26 cellular contexts compared by ENCODE assay signal in genomic region chr2:107072150-107072940, GRCh38.
DNase-seq lines count a peak whose midpoint lies in the region; ATAC-seq and TF ChIP-seq lines count a peak whose summit lies in the region.
"Had no signal": no experiment of that assay in that cellular context is flagged by ENCODE, and none has a peak within 500 bp of the region (broad histone marks: within the 10 kb centered on the region; RNA-seq: fewer than 3 reads in every experiment).

No MANE protein-coding gene starts in this region.

- H3F3A ChIP-seq in SK-N-SH (replicated peaks; ENCODE audit: insufficient read depth), result no peaks in the 10 kb centered on the region

- ATAC-seq in SK-N-SH treated with all-trans-retinoic acid at 6 μM for 48 hours, result no peak
- ATAC-seq in activated T-cell treated with anti-CD3 and anti-CD28 coated beads, Interleukin-2, amount 50 U/mL, for 4 hours, result no peak
- ATAC-seq in HG02970 (IDR thresholded peaks at IDR 0.05; ENCODE audit: low FRiP score, unreplicated experiment), result no peak
- ATAC-seq: right cardiac atrium had no signal

- no peak for TF ChIP-seq EP300 in SK-N-SH (IDR thresholded peaks at IDR 0.05; ENCODE audit: borderline replicate concordance in 1 of 2, low read depth in 1 of 2, low read length in 1 of 2)
- no peak for TF ChIP-seq EP300 in suprapubic skin (IDR thresholded peaks at IDR 0.05)

- no peak overlapping the region for H3K4me2 ChIP-seq in SK-N-SH

- no peaks in the 10 kb centered on the region for H4K20me1 ChIP-seq in SK-N-SH (ENCODE audit: insufficient read depth)

- no peak for DNase-seq in SK-N-SH
- DNase-seq in adipocyte (ENCODE audit: low read depth), result peak; percentile 47
- peak; percentile 16 for DNase-seq in fibroblast of villous mesenchyme (ENCODE audit: low read depth)
- no peak for DNase-seq in D341Med (ENCODE audit: low spot score)
- no peak for DNase-seq in activated T-cell treated with anti-CD3 and anti-CD28 coated beads, Interleukin-2, amount 50 U/mL, for 4 hours
- no peak for DNase-seq in suprapubic skin (ENCODE audit: low spot score in 2 of 2)
- DNase-seq: activated CD4-positive, alpha-beta T cell treated with anti-CD3 and anti-CD28 coated beads, Interleukin-2, amount 10 ng/mL, durations not matched to agents 7 days and 5 days; activated CD8-positive, alpha-beta memory T cell treated with anti-CD3 and anti-CD28 coated beads, Interleukin-2, amount 50 U/mL, for 4 hours; activated gamma-delta T cell; adrenal gland; central memory CD4-positive, alpha-beta T cell; COR-L47; glutamatergic neuron; MV-4-11; NCI-H187; NCI-H345; nucleus accumbens; right cardiac atrium; RPMI8226; stimulated activated naive B cell treated with anti-CD40 and anti-IgM and Interleukin-4, amounts not matched to agents 10 μg/mL and 1 μg/mL and 100 μg/mL, for 72 hours; SW 1271; tibial artery had no signal

- TF ChIP-seq RAD21 in SK-N-SH (IDR thresholded peaks at IDR 0.05; ENCODE audit: low read length), result no peak

- H3K27me3 Mint-ChIP-seq in activated T-cell treated with anti-CD3 and anti-CD28 coated beads, Interleukin-2, amount 50 U/mL, for 4 hours (ENCODE audit: low read depth), result no peaks in the 10 kb centered on the region
- H3K27me3 Mint-ChIP-seq: activated CD4-positive, alpha-beta T cell treated with anti-CD3 and anti-CD28 coated beads, Interleukin-2, amount 10 ng/mL, durations not matched to agents 7 days and 5 days; stimulated activated naive B cell treated with anti-CD40 and anti-IgM and Interleukin-4, amounts not matched to agents 10 μg/mL and 1 μg/mL and 100 μg/mL, for 72 hours had no signal

- peak overlapping the region; percentile 51; the same call in 1 of the 2 replicates for H2AFZ ChIP-seq in SK-N-SH (ENCODE audit: low read depth)

- H3K4me3 ChIP-seq in SK-N-SH (ENCODE audit: low read depth in 2 of 2, low read length in 1 of 2), result no peak overlapping the region
- H3K4me3 ChIP-seq in adipocyte (ENCODE audit: low read length), result no peak overlapping the region
- H3K4me3 ChIP-seq in fibroblast of villous mesenchyme (ENCODE audit: low read depth, low read length), result no peak overlapping the region
- H3K4me3 ChIP-seq in suprapubic skin, result no peak overlapping the region
- H3K4me3 ChIP-seq: adrenal gland, esophagus muscularis mucosa, tibial artery had no signal

- no peak for TF ChIP-seq CTCF in SK-N-SH (IDR thresholded peaks at IDR 0.05)
- no peak for TF ChIP-seq CTCF in fibroblast of villous mesenchyme (IDR thresholded peaks at IDR 0.05; ENCODE audit: insufficient read depth, low read depth, low read length)
- no peak for TF ChIP-seq CTCF in suprapubic skin (IDR thresholded peaks at IDR 0.05)

- H3K9ac ChIP-seq in SK-N-SH, result no peak overlapping the region
- no peak overlapping the region for H3K9ac ChIP-seq in adipocyte (ENCODE audit: low read length)

- 54% methylated on average over 6 of the region's 6 CpGs for WGBS in SK-N-SH (ENCODE audit: low lambda C conversion rate)
- WGBS in suprapubic skin, result 42% methylated on average over 6 of the region's 6 CpGs

- H3K27me3 ChIP-seq in SK-N-SH (ENCODE audit: insufficient read depth), result no peaks in the 10 kb centered on the region
- no peaks in the 10 kb centered on the region for H3K27me3 ChIP-seq in adipocyte (replicated peaks; ENCODE audit: control insufficient read depth, insufficient read depth, low read length)
- no peaks in the 10 kb centered on the region for H3K27me3 ChIP-seq in suprapubic skin
- H3K27me3 ChIP-seq: adrenal gland, esophagus muscularis mucosa, tibial artery had no signal

- TF ChIP-seq POLR2A in suprapubic skin (IDR thresholded peaks at IDR 0.05), result no peak

- H3K4me1 Mint-ChIP-seq in activated T-cell treated with anti-CD3 and anti-CD28 coated beads, Interleukin-2, amount 50 U/mL, for 4 hours (ENCODE audit: low read depth), result no peaks in the 10 kb centered on the region
- H3K4me1 Mint-ChIP-seq: stimulated activated naive B cell treated with anti-CD40 and anti-IgM and Interleukin-4, amounts not matched to agents 10 μg/mL and 1 μg/mL and 100 μg/mL, for 72 hours had no signal

- CTCF ChIA-PET in SK-N-SH (lab: Yijun Ruan, JAX), result no interaction called here

- no peak overlapping the region for H3K4me3 Mint-ChIP-seq in activated T-cell treated with anti-CD3 and anti-CD28 coated beads, Interleukin-2, amount 50 U/mL, for 4 hours
- H3K4me3 Mint-ChIP-seq: activated CD4-positive, alpha-beta T cell treated with anti-CD3 and anti-CD28 coated beads, Interleukin-2, amount 10 ng/mL, durations not matched to agents 7 days and 5 days; stimulated activated naive B cell treated with anti-CD40 and anti-IgM and Interleukin-4, amounts not matched to agents 10 μg/mL and 1 μg/mL and 100 μg/mL, for 72 hours had no signal

- H3K79me2 ChIP-seq in SK-N-SH (ENCODE audit: insufficient read depth), result no peaks in the 10 kb centered on the region

- H3K9me3 Mint-ChIP-seq in activated T-cell treated with anti-CD3 and anti-CD28 coated beads, Interleukin-2, amount 50 U/mL, for 4 hours, result no peaks in the 10 kb centered on the region
- H3K9me3 Mint-ChIP-seq: activated CD4-positive, alpha-beta T cell treated with anti-CD3 and anti-CD28 coated beads, Interleukin-2, amount 10 ng/mL, durations not matched to agents 7 days and 5 days; stimulated activated naive B cell treated with anti-CD40 and anti-IgM and Interleukin-4, amounts not matched to agents 10 μg/mL and 1 μg/mL and 100 μg/mL, for 72 hours had no signal

- POLR2A ChIA-PET in SK-N-SH (lab: Yijun Ruan, JAX), result no interaction called here

- H3K4me1 ChIP-seq in SK-N-SH (ENCODE audit: control insufficient read depth in 1 of 2, insufficient read depth in 2 of 2, low read depth in 1 of 2, low read length in 1 of 2) (no peaks in the 10 kb centered on the region; a peak in 1 of 4 replicates), adipocyte (ENCODE audit: control insufficient read depth, insufficient read depth, low read length) (no peaks in the 10 kb centered on the region), suprapubic skin (no peaks in the 10 kb centered on the region)
- H3K4me1 ChIP-seq: adrenal gland had no signal

- no peaks in the 10 kb centered on the region for H3K36me3 ChIP-seq in SK-N-SH (replicated peaks in 1 of 2; ENCODE audit: control insufficient read depth in 1 of 2, insufficient read depth in 2 of 2, low read length in 1 of 2)
- H3K36me3 ChIP-seq in adipocyte (ENCODE audit: control insufficient read depth, insufficient read depth, low read length, severe bottlenecking), result no peaks in the 10 kb centered on the region
- no peaks in the 10 kb centered on the region for H3K36me3 ChIP-seq in suprapubic skin
- H3K36me3 ChIP-seq: adrenal gland, esophagus muscularis mucosa, tibial artery had no signal

- no peaks in the 10 kb centered on the region for H3K36me3 Mint-ChIP-seq in activated T-cell treated with anti-CD3 and anti-CD28 coated beads, Interleukin-2, amount 50 U/mL, for 4 hours (ENCODE audit: insufficient read depth)
- H3K36me3 Mint-ChIP-seq: stimulated activated naive B cell treated with anti-CD40 and anti-IgM and Interleukin-4, amounts not matched to agents 10 μg/mL and 1 μg/mL and 100 μg/mL, for 72 hours had no signal

- H3K9me3 ChIP-seq in SK-N-SH, result no peaks in the 10 kb centered on the region
- H3K9me3 ChIP-seq in adipocyte (ENCODE audit: control insufficient read depth, low read length), result no peaks in the 10 kb centered on the region
- no peaks in the 10 kb centered on the region for H3K9me3 ChIP-seq in suprapubic skin
- H3K9me3 ChIP-seq: adrenal gland, esophagus muscularis mucosa, tibial artery had no signal

- H3K9me2 ChIP-seq in SK-N-SH, result no peaks in the 10 kb centered on the region

- H3K27ac ChIP-seq in SK-N-SH (ENCODE audit: low read depth in 2 of 2, low read length in 1 of 2) (no peak overlapping the region), suprapubic skin (no peak overlapping the region)
- H3K27ac ChIP-seq: 22Rv1, adrenal gland, esophagus muscularis mucosa, tibial artery had no signal

TF ChIP-seq in SK-N-SH, 30 proteins besides CTCF, POLR2A, EP300 and RAD21 (continues in another document):
- TF ChIP-seq GATA2 (CRISPR knock-in tag; IDR thresholded peaks at IDR 0.05) (no peak), USF2 (IDR thresholded peaks at IDR 0.05; ENCODE audit: borderline replicate concordance, low read depth, low read length) (no peak), MXI1 (IDR thresholded peaks at IDR 0.05; ENCODE audit: low read depth, low read length) (no peak), RFX5 (IDR thresholded peaks at IDR 0.05; ENCODE audit: low read length) (no peak), SMC3 (IDR thresholded peaks at IDR 0.05; ENCODE audit: low read depth, low read length) (no peak), TCF12 (IDR thresholded peaks at IDR 0.05) (no peak), RXRA (IDR thresholded peaks at IDR 0.05; ENCODE audit: borderline replicate concordance, low read depth) (no peak), SIN3A (IDR thresholded peaks at IDR 0.05; ENCODE audit: borderline replicate concordance, low read depth, low read length) (no peak), CHD2 (IDR thresholded peaks at IDR 0.05; ENCODE audit: low read length, partially characterized antibody) (no peak)

TF ChIP-seq in SK-N-SH treated with all-trans-retinoic acid at 6 μM for 48 hours, 23 proteins besides CTCF, POLR2A, EP300 and RAD21 (continues in another document):
- TF ChIP-seq TSHZ2 (CRISPR knock-in tag; IDR thresholded peaks at IDR 0.05) (no peak), ESRRG (CRISPR knock-in tag; IDR thresholded peaks at IDR 0.05) (no peak), ZFP30 (CRISPR knock-in tag; IDR thresholded peaks at IDR 0.05) (no peak), ZNF70 (CRISPR knock-in tag; IDR thresholded peaks at IDR 0.05) (no peak), CSDC2 (CRISPR knock-in tag; IDR thresholded peaks at IDR 0.05) (no peak), ISL1 (CRISPR knock-in tag; IDR thresholded peaks at IDR 0.05) (no peak)

Comparison
In these comparisons a context has a peak if more than half of its experiments do, and no peak if none do; other contexts are left out.
1. DNase-seq: peak in adipocyte (single experiment) and fibroblast of villous mesenchyme (single experiment); none in SK-N-SH (single experiment), D341Med (single experiment), activated T-cell treated with anti-CD3 and anti-CD28 coated beads, Interleukin-2, amount 50 U/mL, for 4 hours (single experiment) and suprapubic skin (0 of 2).